31 cellular contexts compared by ENCODE assay signal in genomic region chr4:109733728-109734127, GRCh38.
"Had no signal": no experiment of that assay in that cellular context is flagged by ENCODE, and none has a peak within 500 bp of the region (broad histone marks: within the 10 kb centered on the region; RNA-seq: fewer than 3 reads in every experiment).

No MANE protein-coding gene starts in this region.

- H2AFZ ChIP-seq: neural progenitor cell, parathyroid adenoma had no signal

- H3K4me3 ChIP-seq: neural progenitor cell, ovary, psoas muscle, right lobe of liver, sigmoid colon, smooth muscle cell, spleen, suprapubic skin, testis, tibial artery, transverse colon, upper lobe of right lung, uterus had no signal

- H3K27ac ChIP-seq: neural progenitor cell, ovary, parathyroid adenoma, psoas muscle, right lobe of liver, sigmoid colon, spleen, suprapubic skin, testis, tibial artery, transverse colon, upper lobe of right lung, uterus had no signal

- ATAC-seq: natural killer cell; psoas muscle; right cardiac atrium; right lobe of liver; stimulated activated memory B cell treated with anti-CD40 and anti-IgM and Interleukin-4, amounts not matched to agents 10 μg/mL and 1 μg/mL and 100 μg/mL, for 72 hours; stimulated activated naive CD8-positive, alpha-beta T cell treated with anti-CD3 and anti-CD28 coated beads, Interleukin-15, amount 100 ng/mL, for 72 hours; stimulated activated naive CD8-positive, alpha-beta T cell treated with anti-CD3 and anti-CD28 coated beads, Interleukin-15, Interleukin-2, amounts not matched to agents 100 U/mL and 50 U/mL, for 24 hours; upper lobe of right lung had no signal

- H3K9ac ChIP-seq: neural progenitor cell, parathyroid adenoma had no signal

- H3K27me3 Mint-ChIP-seq: stimulated activated naive CD8-positive, alpha-beta T cell treated with anti-CD3 and anti-CD28 coated beads, Interleukin-15, amount 100 ng/mL, for 72 hours; type B pancreatic cell had no signal

- H3K9me3 ChIP-seq: psoas muscle, right lobe of liver, sigmoid colon, spleen, suprapubic skin, testis, tibial artery, transverse colon, upper lobe of right lung, uterus had no signal

- H3K79me2 ChIP-seq: parathyroid adenoma had no signal

- H3K9me3 Mint-ChIP-seq: natural killer cell; nephron; neural progenitor cell; stimulated activated memory B cell treated with anti-CD40 and anti-IgM and Interleukin-4, amounts not matched to agents 10 μg/mL and 1 μg/mL and 100 μg/mL, for 72 hours; stimulated activated naive CD8-positive, alpha-beta T cell treated with anti-CD3 and anti-CD28 coated beads, Interleukin-15, amount 100 ng/mL, for 72 hours; type B pancreatic cell had no signal

- H3K36me3 ChIP-seq: neural progenitor cell, ovary, right lobe of liver, sigmoid colon, spleen, suprapubic skin, tibial artery, transverse colon, upper lobe of right lung, uterus had no signal

- H3K4me1 ChIP-seq: parathyroid adenoma, testis, uterus had no signal

- DNase-seq: natural killer cell; occipital lobe; ovary; posterior cingulate gyrus; psoas muscle; sigmoid colon; spleen; stimulated activated CD4-positive, alpha-beta T cell treated with anti-CD3 and anti-CD28 coated beads, Interleukin-12 subunit alpha, Interleukin-12 subunit beta, amount 100 ng/mL, for 4 hours; stimulated activated CD4-positive, alpha-beta T cell treated with anti-CD3 and anti-CD28 coated beads, Interleukin-1b, Interleukin-23, amount 100 ng/mL, for 48 hours; stimulated activated CD4-positive, alpha-beta T cell treated with anti-CD3 and anti-CD28 coated beads, Interleukin-4, amount 100 ng/mL, for 1 hour; stimulated activated CD4-positive, alpha-beta T cell treated with anti-CD3 and anti-CD28 coated beads, Interleukin-4, amount 100 ng/mL, for 4 hours; stimulated activated CD8-positive, alpha-beta memory T cell treated with anti-CD3 and anti-CD28 coated beads, Interleukin-4, amount 100 ng/mL, for 48 hours; stimulated activated naive CD4-positive, alpha-beta T cell; stimulated activated naive CD8-positive, alpha-beta T cell treated with anti-CD3 and anti-CD28 coated beads, Interleukin-15, amount 100 ng/mL, for 72 hours; stimulated activated naive CD8-positive, alpha-beta T cell treated with anti-CD3 and anti-CD28 coated beads, Interleukin-15, Interleukin-2, amounts not matched to agents 100 U/mL and 50 U/mL, for 24 hours; substantia nigra; testis; tibial artery; transverse colon; upper lobe of right lung; uterus had no signal

- H3K36me3 Mint-ChIP-seq: natural killer cell; neural progenitor cell; stimulated activated memory B cell treated with anti-CD40 and anti-IgM and Interleukin-4, amounts not matched to agents 10 μg/mL and 1 μg/mL and 100 μg/mL, for 72 hours; type B pancreatic cell had no signal

- H3K27me3 ChIP-seq: ovary, right lobe of liver, sigmoid colon, spleen, testis, tibial artery, transverse colon, upper lobe of right lung, uterus had no signal

- H3K27ac Mint-ChIP-seq: natural killer cell; nephron; neural progenitor cell; progenitor cell of endocrine pancreas; stimulated activated memory B cell treated with anti-CD40 and anti-IgM and Interleukin-4, amounts not matched to agents 10 μg/mL and 1 μg/mL and 100 μg/mL, for 72 hours; stimulated activated naive CD8-positive, alpha-beta T cell treated with anti-CD3 and anti-CD28 coated beads, Interleukin-15, amount 100 ng/mL, for 72 hours; type B pancreatic cell had no signal

- H3K4me3 Mint-ChIP-seq: natural killer cell; neural progenitor cell; stimulated activated memory B cell treated with anti-CD40 and anti-IgM and Interleukin-4, amounts not matched to agents 10 μg/mL and 1 μg/mL and 100 μg/mL, for 72 hours; stimulated activated naive CD8-positive, alpha-beta T cell treated with anti-CD3 and anti-CD28 coated beads, Interleukin-15, amount 100 ng/mL, for 72 hours; type B pancreatic cell had no signal

- H3K4me2 ChIP-seq: neural progenitor cell, smooth muscle cell had no signal
